In the genomic region with DNA sequence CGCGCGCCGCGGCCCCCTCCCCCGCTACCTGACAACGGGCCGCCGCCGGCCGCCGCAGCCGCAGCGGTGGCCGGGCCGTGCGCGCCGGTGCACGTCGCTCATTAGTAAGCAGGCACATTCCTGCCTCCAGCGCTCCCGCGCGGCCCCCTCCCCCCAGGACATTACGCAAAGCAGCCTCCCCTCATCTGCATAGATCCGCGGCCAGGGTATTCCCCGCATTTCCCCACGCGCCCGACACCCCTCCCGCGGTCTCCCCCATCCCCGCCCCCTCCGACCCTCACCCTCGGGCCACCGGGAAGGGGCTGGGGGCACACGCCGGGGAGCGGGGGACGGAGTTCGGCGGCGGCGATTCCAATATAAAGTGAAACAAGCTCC, we compare ENCODE assay signal across 8 cellular contexts. TPM values are rescaled to one million over a fixed set of nuclear protein-coding genes. Genes with fewer than 3 reads are reported as not detected.
DNase-seq lines count a peak whose midpoint lies in the region; ATAC-seq and TF ChIP-seq lines count a peak whose summit lies in the region.

A gene with protein sequence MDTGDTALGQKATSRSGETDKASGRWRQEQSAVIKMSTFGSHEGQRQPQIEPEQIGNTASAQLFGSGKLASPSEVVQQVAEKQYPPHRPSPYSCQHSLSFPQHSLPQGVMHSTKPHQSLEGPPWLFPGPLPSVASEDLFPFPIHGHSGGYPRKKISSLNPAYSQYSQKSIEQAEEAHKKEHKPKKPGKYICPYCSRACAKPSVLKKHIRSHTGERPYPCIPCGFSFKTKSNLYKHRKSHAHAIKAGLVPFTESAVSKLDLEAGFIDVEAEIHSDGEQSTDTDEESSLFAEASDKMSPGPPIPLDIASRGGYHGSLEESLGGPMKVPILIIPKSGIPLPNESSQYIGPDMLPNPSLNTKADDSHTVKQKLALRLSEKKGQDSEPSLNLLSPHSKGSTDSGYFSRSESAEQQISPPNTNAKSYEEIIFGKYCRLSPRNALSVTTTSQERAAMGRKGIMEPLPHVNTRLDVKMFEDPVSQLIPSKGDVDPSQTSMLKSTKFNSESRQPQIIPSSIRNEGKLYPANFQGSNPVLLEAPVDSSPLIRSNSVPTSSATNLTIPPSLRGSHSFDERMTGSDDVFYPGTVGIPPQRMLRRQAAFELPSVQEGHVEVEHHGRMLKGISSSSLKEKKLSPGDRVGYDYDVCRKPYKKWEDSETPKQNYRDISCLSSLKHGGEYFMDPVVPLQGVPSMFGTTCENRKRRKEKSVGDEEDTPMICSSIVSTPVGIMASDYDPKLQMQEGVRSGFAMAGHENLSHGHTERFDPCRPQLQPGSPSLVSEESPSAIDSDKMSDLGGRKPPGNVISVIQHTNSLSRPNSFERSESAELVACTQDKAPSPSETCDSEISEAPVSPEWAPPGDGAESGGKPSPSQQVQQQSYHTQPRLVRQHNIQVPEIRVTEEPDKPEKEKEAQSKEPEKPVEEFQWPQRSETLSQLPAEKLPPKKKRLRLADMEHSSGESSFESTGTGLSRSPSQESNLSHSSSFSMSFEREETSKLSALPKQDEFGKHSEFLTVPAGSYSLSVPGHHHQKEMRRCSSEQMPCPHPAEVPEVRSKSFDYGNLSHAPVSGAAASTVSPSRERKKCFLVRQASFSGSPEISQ (N-terminal part only) (minus strand): TSS at position 106 of the 375 bp plus-strand sequence. CDS start 170,438 bp downstream, outside the sequence.

- CTCF ChIA-PET in HEK293T (lab: Yijun Ruan, JAX) = no interaction called here

- H3K9me3 Mint-ChIP-seq in chondrocyte (ENCODE audit: low read depth) = no peaks in the 10 kb centered on the region

- H3K4me3 Mint-ChIP-seq in chondrocyte (ENCODE audit: unreplicated experiment) = peak within 1 kb of the TSS; percentile 90

- peaks cover 1% of the 10 kb centered on the region for H3K36me3 Mint-ChIP-seq in chondrocyte (ENCODE audit: low read depth)

- no peaks in the 10 kb centered on the region for H3K27me3 Mint-ChIP-seq in chondrocyte (ENCODE audit: low read depth)

- POLR2A ChIA-PET in HEK293T (lab: Yijun Ruan, JAX) = interaction anchor here (0.9 to 1.8 kb wide), 2 partner anchors 100 to 207 kb away, joined by 3 to 5 read pairs; no protein-coding TSS in a partner anchor

- peak; percentile 22 for DNase-seq in GM04503 (ENCODE audit: low read depth)
- peak; percentile 75 for DNase-seq in HEK293T (ENCODE audit: extremely low spot score)
- peak; percentile 56 for DNase-seq in NCI-H2196 (lab: John Stamatoyannopoulos, UW; ENCODE audit: unreplicated experiment)
- peak; percentile 91 to 92 for DNase-seq in activated CD4-positive, alpha-beta T cell treated with anti-CD3 and anti-CD28 coated beads for 4 hours
- DNase-seq in chondrocyte (ENCODE audit: low spot score) = peak; percentile 89
- peak; percentile 90 to 92 for DNase-seq in left colon
- DNase-seq in stimulated activated CD4-positive, alpha-beta T cell treated with anti-CD3 and anti-CD28 coated beads, Interleukin-2, amount 100 ng/mL, for 4 hours (ENCODE audit: low read depth) = peak; percentile 88

- H3K27ac Mint-ChIP-seq in chondrocyte (ENCODE audit: unreplicated experiment) = peak within 1 kb of the TSS; percentile 97

- peaks cover 32% of the 10 kb centered on the region for H3K4me1 Mint-ChIP-seq in chondrocyte (ENCODE audit: low read depth)

- ATAC-seq in left colon (peak; percentile 52), GM19452 (IDR thresholded peaks at IDR 0.05; ENCODE audit: unreplicated experiment) (no peak)

- TF ChIP-seq CTCF in chondrocyte (IDR thresholded peaks at IDR 0.05) = peak; percentile 31

- intact Hi-C loops in left colon (cut with DNase I, micrococcal nuclease) = loop anchor here (10.0 kb wide), 2 partner anchors 100 to 110 kb away; no protein-coding TSS in a partner anchor

TF ChIP-seq in HEK293T, 16 proteins besides CTCF, POLR2A, EP300 and RAD21:
- TF ChIP-seq, protein P1, sequence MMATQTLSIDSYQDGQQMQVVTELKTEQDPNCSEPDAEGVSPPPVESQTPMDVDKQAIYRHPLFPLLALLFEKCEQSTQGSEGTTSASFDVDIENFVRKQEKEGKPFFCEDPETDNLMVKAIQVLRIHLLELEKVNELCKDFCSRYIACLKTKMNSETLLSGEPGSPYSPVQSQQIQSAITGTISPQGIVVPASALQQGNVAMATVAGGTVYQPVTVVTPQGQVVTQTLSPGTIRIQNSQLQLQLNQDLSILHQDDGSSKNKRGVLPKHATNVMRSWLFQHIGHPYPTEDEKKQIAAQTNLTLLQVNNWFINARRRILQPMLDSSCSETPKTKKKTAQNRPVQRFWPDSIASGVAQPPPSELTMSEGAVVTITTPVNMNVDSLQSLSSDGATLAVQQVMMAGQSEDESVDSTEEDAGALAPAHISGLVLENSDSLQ (IDR thresholded peaks at IDR 0.05) = peak; percentile 40; the same call in 1 of the 2 replicates
- TF ChIP-seq BHLHE40 (IDR thresholded peaks at IDR 0.05; ENCODE audit: borderline replicate concordance) = no peak

RNA-seq across cellular contexts. Expression of the gene that starts here (rescaled TPM):
- total RNA-seq in chondrocyte = 11.7 to 18.2 TPM (median 13.9 TPM) in 3 replicates
- total RNA-seq in left colon = 10 to 100 TPM in 1 of 2 donors, 1 to 10 TPM in 1; 9.2 to 10.1 TPM

Comparison
In these comparisons a context has a peak if more than half of its experiments do, and no peak if none do; other contexts are left out.
1. DNase-seq: peak in every context shown above with its lines; median percentile 92 in activated CD4-positive, alpha-beta T cell treated with anti-CD3 and anti-CD28 coated beads for 4 hours; 91 in left colon; 89 in chondrocyte; 88 in stimulated activated CD4-positive, alpha-beta T cell treated with anti-CD3 and anti-CD28 coated beads, Interleukin-2, amount 100 ng/mL, for 4 hours; 75 in HEK293T; 56 in NCI-H2196; 22 in GM04503.